Comparison of ENCODE assay signal across 20 cellular contexts in genomic region chr5:168471785-168472184, GRCh38. TPM values are rescaled to one million over a fixed set of nuclear protein-coding genes. Genes with fewer than 3 reads are reported as not detected.
A peak's percentile ranks its signal among the peaks of the same experiment; 100 is the strongest.
DNase-seq lines count a peak whose midpoint lies in the region; ATAC-seq and FAIRE-seq lines count a peak whose summit lies in the region.
"Had no signal": no experiment of that assay in that cellular context is flagged by ENCODE, and none has a peak within 500 bp of the region (broad histone marks: within the 10 kb centered on the region; RNA-seq: fewer than 3 reads in every experiment).

No MANE protein-coding gene starts in this region.

- no peaks in the 10 kb centered on the region for H3K36me3 ChIP-seq in SJSA1
- H3K36me3 ChIP-seq in HAP-1 (replicated peaks), result peaks cover 12% of the 10 kb centered on the region
- H3K36me3 ChIP-seq: thoracic aorta had no signal

- H3K27ac ChIP-seq in SJSA1, result peak overlapping the region; percentile 87
- H3K27ac ChIP-seq: C4-2B, foreskin keratinocyte, thoracic aorta had no signal

- H3K27me3 ChIP-seq in SJSA1 (replicated peaks) (no peaks in the 10 kb centered on the region), HAP-1 (ENCODE audit: low read depth) (no peaks in the 10 kb centered on the region)
- H3K27me3 ChIP-seq: foreskin keratinocyte had no signal

- ATAC-seq in HG03469 (IDR thresholded peaks at IDR 0.05; ENCODE audit: unreplicated experiment), result no peak

- DNase-seq in GM04504 (ENCODE audit: low read depth) (peak; percentile 23), SJSA1 (ENCODE audit: low read depth in 1 of 2, low spot score in 2 of 2) (peak; percentile 84 to 85), fibroblast of peridontal ligament (ENCODE audit: extremely low read depth) (peak; percentile 49), urothelium cell line (ENCODE audit: low spot score) (peak; percentile 30), SIG-M5 treated with dmso at 0.1 percent for 504 hours (lab: John Stamatoyannopoulos, UW; ENCODE audit: unreplicated experiment) (no peak), HAP-1 (ENCODE audit: low spot score in 2 of 2) (no peak)
- DNase-seq: activated CD4-positive, CD25-positive, alpha-beta regulatory T cell; DMS 273 treated with DMSO at 0.1 percent for 48 hours; effector memory CD4-positive, alpha-beta T cell; left cardiac atrium; midbrain; NCI-H1092 treated with DMSO at 0.1 percent for 48 hours; NCI-H526; SIG-M5 had no signal

- H3K4me3 ChIP-seq in SJSA1, result no peak overlapping the region
- no peak overlapping the region for H3K4me3 ChIP-seq in HAP-1
- H3K4me3 ChIP-seq: K562, thoracic aorta had no signal

- H3K9me3 ChIP-seq in SJSA1 (replicated peaks) (no peaks in the 10 kb centered on the region), HAP-1 (no peaks in the 10 kb centered on the region)
- H3K9me3 ChIP-seq: thoracic aorta had no signal

- no peak for FAIRE-seq in urothelium cell line (lab: Jason Lieb, UNC)

- H3K4me1 ChIP-seq in SJSA1 (replicated peaks) (peaks cover 77% of the 10 kb centered on the region), HAP-1 (no peaks in the 10 kb centered on the region)

- in situ Hi-C loops in HAP-1 (cut with MboI; ENCODE audit: low sequenced_read_pairs), result no loop called here

RNA-seq across cellular contexts. Expression of gene RARS1, which starts 14.5 kb away (rescaled TPM):
- total RNA-seq in SJSA1 (2014; rRNA removed; shearing (Covaris generic)), result 316 and 376 TPM in 2 replicates

RNA-seq across cellular contexts. Expression of gene FBLL1, which starts 57.3 kb away (rescaled TPM):
- total RNA-seq in SJSA1 (2014; rRNA removed; shearing (Covaris generic)), result 4.6 and 4.8 TPM in 2 replicates
- total RNA-seq: foreskin keratinocyte; K562; T-helper 2 cell treated with Interferon-gamma antibody and Interleukin-4, amounts not matched to agents 100 ng/mL and 5 ng/mL, for 36 hours; thoracic aorta had no signal

Comparison
In these comparisons a context has a peak if more than half of its experiments do, and no peak if none do; other contexts are left out.
1. DNase-seq: peak in GM04504 (single experiment), SJSA1 (2 of 2), fibroblast of peridontal ligament (single experiment) and urothelium cell line (single experiment); none in SIG-M5 treated with dmso at 0.1 percent for 504 hours (single experiment) and HAP-1 (0 of 2).